ENCODE assay signal across 16 cellular contexts in the genomic region with DNA sequence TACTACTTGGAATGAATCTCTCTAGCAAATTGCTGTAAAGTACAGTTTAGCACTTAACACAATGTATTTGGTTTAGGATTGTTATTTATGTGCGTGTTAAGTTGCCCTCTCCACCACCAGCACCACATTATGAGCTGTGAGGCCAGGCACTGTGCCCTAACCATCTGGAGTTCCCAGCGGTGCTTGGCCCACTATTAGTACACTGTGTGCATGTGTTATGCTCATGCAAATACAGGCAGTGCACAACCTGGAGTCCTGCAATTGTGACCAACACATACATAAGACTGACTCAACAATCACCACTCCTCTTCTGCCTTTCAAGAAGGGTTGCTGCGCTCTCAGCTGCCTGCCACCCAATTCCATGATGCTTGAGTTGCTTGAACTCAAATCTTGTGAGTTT.
"Had no signal": no experiment of that assay in that cellular context is flagged by ENCODE, and none has a peak within 500 bp of the region (broad histone marks: within the 10 kb centered on the region; RNA-seq: fewer than 3 reads in every experiment).

No MANE protein-coding gene starts in this region.

- DNase-seq: activated CD4-positive, alpha-beta T cell treated with anti-CD3 and anti-CD28 coated beads, Interleukin-2, amount 50 U/mL, for 4 hours; activated naive CD4-positive, alpha-beta T cell; activated naive CD8-positive, alpha-beta T cell treated with anti-CD3 and anti-CD28 coated beads for 36 hours; amniotic stem cell; colonic mucosa; endodermal cell; foreskin keratinocyte; hippocampal formation; islet precursor cell; left colon; nucleus accumbens; stimulated activated CD4-positive, alpha-beta T cell treated with anti-CD3 and anti-CD28 coated beads, Interleukin-12 subunit alpha, Interleukin-12 subunit beta, amount 100 ng/mL, for 4 hours; stimulated activated CD4-positive, alpha-beta T cell treated with anti-CD3 and anti-CD28 coated beads, Interleukin-1b, Interleukin-23, amount 100 ng/mL, for 48 hours; stimulated activated naive CD8-positive, alpha-beta T cell treated with anti-CD3 and anti-CD28 coated beads, Interleukin-15, Interleukin-2, amounts not matched to agents 100 U/mL and 50 U/mL, for 24 hours; T-helper 17 cell; tibial artery had no signal
